In the genomic region with DNA sequence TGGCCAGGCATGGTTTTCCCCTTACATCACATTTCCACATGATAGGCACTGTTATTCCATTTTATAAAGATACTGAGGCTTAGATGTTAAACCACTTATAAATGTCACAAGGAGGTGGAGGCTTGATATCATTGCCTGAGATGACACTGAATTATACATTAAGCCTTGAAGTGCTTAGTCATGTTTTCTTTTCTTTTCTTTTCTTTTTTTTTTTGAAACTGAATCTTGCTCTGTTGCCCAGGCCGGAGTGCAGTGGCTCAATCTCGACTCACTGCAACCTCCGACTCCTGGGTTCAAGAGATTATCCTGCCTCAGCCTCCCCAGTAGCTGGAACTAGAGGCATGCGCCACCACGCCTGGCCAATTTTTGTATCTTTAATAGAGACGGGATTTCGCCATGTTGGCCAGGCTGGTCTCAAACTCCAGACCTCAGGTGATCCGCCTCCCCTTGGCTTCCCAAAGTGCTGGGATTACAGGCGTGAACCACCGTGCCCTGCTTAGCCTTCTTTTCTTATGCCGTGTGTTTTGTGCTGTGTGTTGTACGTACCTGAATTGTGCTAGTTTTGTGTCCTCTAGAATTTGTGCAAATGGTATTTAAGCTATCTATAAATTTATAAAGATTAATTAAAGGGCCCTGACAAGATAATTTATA, we compare ENCODE assay signal across 8 cellular contexts. TPM values are rescaled to one million over a fixed set of nuclear protein-coding genes. Genes with fewer than 3 reads are reported as not detected.
A peak's percentile ranks its signal among the peaks of the same experiment; 100 is the strongest.
DNase-seq lines count a peak whose midpoint lies in the region; ATAC-seq, FAIRE-seq and TF ChIP-seq lines count a peak whose summit lies in the region.

No MANE protein-coding gene starts in this region.

- POLR2A ChIA-PET in GM12878 (lab: Charles Lee) = interaction anchor here (0.6 kb wide), 1 partner anchor 566 kb away, joined by 3 read pairs; no protein-coding TSS in a partner anchor

- CTCF ChIA-PET in GM12878 (lab: Yijun Ruan, JAX) = interaction anchor here (1.2 to 1.8 kb wide), 2 partner anchors 21 to 24 kb away, joined by 3 to 11 read pairs; no protein-coding TSS in a partner anchor

- H3K36me3 ChIP-seq in left ventricle myocardium inferior = peaks cover 12% of the 10 kb centered on the region
- peaks cover 0 to 8% of the 10 kb centered on the region in 2 experiments; a peak in 1 of 4 replicates for H3K36me3 ChIP-seq in GM12878 (ENCODE audit: control insufficient read depth in 2 of 2, insufficient read depth in 2 of 2, low read length in 1 of 2)
- H3K36me3 ChIP-seq in urinary bladder (ENCODE audit: insufficient read depth) = no peaks in the 10 kb centered on the region

- FAIRE-seq in GM12878 (lab: Jason Lieb, UNC) = no peak

- 88% methylated on average over 12 of the region's 12 CpGs for WGBS in GM12878 (ENCODE audit: insufficient coverage, insufficient replicate concordance, low lambda C conversion rate, missing lambda C conversion rate)
- 88% methylated on average over 12 of the region's 12 CpGs for WGBS in urinary bladder

- peak overlapping the region; percentile 99 for H3K9ac ChIP-seq in GM12878 (ENCODE audit: control insufficient read depth, insufficient read depth, low read length)

- DNase-seq in left ventricle myocardium inferior (no peak), Right ventricle myocardium superior (no peak), GM12878 (ENCODE audit: low read depth, low spot score) (no peak), memory B cell (ENCODE audit: low spot score in 2 of 2) (no peak), RKO (ENCODE audit: low spot score) (no peak)

- ATAC-seq in Right ventricle myocardium superior (ENCODE audit: poor library complexity) (no peak), GM12878 (no peak), memory B cell (ENCODE audit: low read depth) (no peak), GM18861 (IDR thresholded peaks at IDR 0.05; ENCODE audit: unreplicated experiment) (no peak), GM19328 (IDR thresholded peaks at IDR 0.05; ENCODE audit: unreplicated experiment) (no peak)

- in situ Hi-C loops in GM12878 (cut with MboI) = no loop called here

- no peak for TF ChIP-seq CTCF in left ventricle myocardium inferior (IDR thresholded peaks at IDR 0.05; ENCODE audit: borderline replicate concordance)
- no peak for TF ChIP-seq CTCF in GM12878 (IDR thresholded peaks at IDR 0.05 in 2 of 3, conservative IDR thresholded peaks at IDR 0.05 in 1 of 3; ENCODE audit: control insufficient read depth in 2 of 3, extremely low read depth in 1 of 3, insufficient read depth in 1 of 3, low read depth in 3 of 3, low read length in 3 of 3)

- peaks cover 33% of the 10 kb centered on the region for H3K79me2 ChIP-seq in GM12878 (ENCODE audit: control insufficient read depth, insufficient read depth, low read length)

- no peak for TF ChIP-seq RAD21 in GM12878 (IDR thresholded peaks at IDR 0.05; ENCODE audit: insufficient read depth, low read depth, low read length)

- peak overlapping the region; percentile 72 for H3K4me2 ChIP-seq in GM12878 (ENCODE audit: control insufficient read depth, insufficient read depth)

- no peak for TF ChIP-seq POLR2A in GM12878 (IDR thresholded peaks at IDR 0.05; ENCODE audit: low read depth, low read length)

- H3K27me3 ChIP-seq in left ventricle myocardium inferior (ENCODE audit: low read depth) (no peaks in the 10 kb centered on the region), GM12878 (replicated peaks in 1 of 2; ENCODE audit: control insufficient read depth in 2 of 2, insufficient read depth in 2 of 2, low read length in 1 of 2) (no peaks in the 10 kb centered on the region)

- H3K27ac ChIP-seq in left ventricle myocardium inferior (replicated peaks) (no peak overlapping the region), GM12878 (ENCODE audit: control insufficient read depth, insufficient read depth) (peak overlapping the region; percentile 100), urinary bladder (ENCODE audit: low read depth) (peak overlapping the region; percentile 25)

- SMC1A ChIA-PET in GM12878 (lab: Charles Lee; ENCODE audit: uncharacterized antibody, unreplicated experiment) = interaction anchor here (1.5 to 2.3 kb wide), 2 partner anchors 10 to 24 kb away, joined by 4 to 6 read pairs; partner anchors contain the start of gene CORO7

- peaks cover 6% of the 10 kb centered on the region for H3K36me3 Mint-ChIP-seq in memory B cell

- H2AFZ ChIP-seq in GM12878 (ENCODE audit: control insufficient read depth, low read depth, low read length) = no peak overlapping the region

- peak overlapping the region; percentile 98 for H3K27ac Mint-ChIP-seq in memory B cell

- H3K9me3 Mint-ChIP-seq in memory B cell = no peaks in the 10 kb centered on the region

- H3K4me1 Mint-ChIP-seq in memory B cell = peaks cover 21% of the 10 kb centered on the region

- H3K9me3 ChIP-seq in left ventricle myocardium inferior (replicated peaks) (no peaks in the 10 kb centered on the region), GM12878 (replicated peaks; ENCODE audit: control insufficient read depth, insufficient read depth, low read length) (no peaks in the 10 kb centered on the region)

- no peak for TF ChIP-seq EP300 in GM12878 (IDR thresholded peaks at IDR 0.05; ENCODE audit: borderline replicate concordance in 1 of 2, control insufficient read depth in 1 of 2, low read depth in 2 of 2, low read length in 2 of 2)

- RAD21 ChIA-PET in GM12878 (lab: Charles Lee; ENCODE audit: unreplicated experiment) = interaction anchor here (3.2 kb wide), 1 partner anchor 24 kb away, joined by 9 read pairs; no protein-coding TSS in a partner anchor

- no peaks in the 10 kb centered on the region for H3K27me3 Mint-ChIP-seq in memory B cell

- H3K4me1 ChIP-seq in left ventricle myocardium inferior (peaks cover 31% of the 10 kb centered on the region), GM12878 (ENCODE audit: control insufficient read depth, insufficient read depth, low read length) (no peaks in the 10 kb centered on the region), urinary bladder (ENCODE audit: insufficient read depth) (no peaks in the 10 kb centered on the region)

- intact Hi-C loops in left ventricle myocardium inferior (cut with micrococcal nuclease) (no loop called here), Right ventricle myocardium superior (cut with DNase I) (no loop called here), GM12878 (cut with micrococcal nuclease; ENCODE audit: unreplicated experiment) (loop anchor here (5.0 to 10.0 kb wide), 2 partner anchors 45 to 188 kb away; partner anchors contain the start of genes NMRAL1 and UBALD1)

- peak overlapping the region; percentile 92 for H3K4me3 Mint-ChIP-seq in memory B cell

- H4K20me1 ChIP-seq in GM12878 (ENCODE audit: control insufficient read depth, insufficient read depth) = no peaks in the 10 kb centered on the region

- H3K4me3 ChIP-seq in left ventricle myocardium inferior = peak overlapping the region; percentile 91
- peak overlapping the region; percentile 92 for H3K4me3 ChIP-seq in GM12878
- H3K4me3 ChIP-seq in urinary bladder (ENCODE audit: low read depth, low read length) = peak overlapping the region; percentile 73

- BruUV-seq in GM12878 (replicated peaks; lab: Mats Ljungman, UMichigan) = no TSS peak

RNA-seq across cellular contexts. Expression of gene DNAJA3, which starts 1.2 kb away (rescaled TPM):
- 74.2 TPM for total RNA-seq in left ventricle myocardium inferior
- total RNA-seq in Right ventricle myocardium superior = 76.8 TPM
- 60.1 and 70.0 TPM in 2 replicates for total RNA-seq in GM12878 (2013; cell fraction: nucleolus; rRNA removed)
- total RNA-seq in GM12878 (2014; rRNA removed) = 76.3 and 83.5 TPM in 2 replicates
- 51.7 and 55.6 TPM in 2 replicates for total RNA-seq in GM12878 (2014; rRNA removed; fragmentation: Illumina TruSeq; extraction: Trizol)
- 56.4 and 65.9 TPM in 2 replicates for total RNA-seq in GM12878 (2021)
- polyA plus RNA-seq in GM12878 (2011; ENCODE audit: low read depth) = 14.5 TPM
- polyA plus RNA-seq in GM12878 (2011; rRNA removed) = 40.8 and 43.1 TPM in 2 replicates
- 45.7 and 57.3 TPM in 2 replicates for polyA plus RNA-seq in GM12878 (2011; cell fraction: cytosol; rRNA removed)
- 77.1 and 83.1 TPM in 2 replicates for polyA plus RNA-seq in GM12878 (2011; cell fraction: nucleus; rRNA removed)
- 26.9 and 35.4 TPM in 2 replicates for polyA plus RNA-seq in GM12878 (2012)
- polyA plus RNA-seq in GM12878 (2014; fragmentation: Illumina TruSeq; extraction: Trizol) = 29.4 and 51.3 TPM in 2 replicates
- 10 to 100 TPM in 1 of 2 experiments, 1 to 10 TPM in 1; 8.4 to 20.4 TPM for polyA plus RNA-seq in GM12878 (2014; fragmentation: Nextera tagmentation; extraction: Ambion mirVana)
- polyA plus RNA-seq in GM12878 (2014; rRNA removed) = 77.4 and 80.1 TPM in 2 replicates
- polyA plus RNA-seq in GM12878 (2016; fragmentation: Nextera tagmentation; extraction: Ambion mirVana) = 100 to 1,000 TPM; 124 to 141 TPM
- 27.5 and 30.2 TPM in 2 replicates for polyA minus RNA-seq in GM12878 (2011; rRNA and poly(A)+ RNA removed)
- 12.6 and 13.5 TPM in 2 replicates for polyA minus RNA-seq in GM12878 (2011; cell fraction: cytosol; rRNA and poly(A)+ RNA removed)
- polyA minus RNA-seq in GM12878 (2011; cell fraction: nucleus; rRNA and poly(A)+ RNA removed) = 21.3 and 42.6 TPM in 2 replicates
- total RNA-seq in urinary bladder = 33.5 TPM
- 38.4 TPM for polyA plus RNA-seq in urinary bladder

RNA-seq across cellular contexts. Expression of gene CORO7, which starts 10.5 kb away (rescaled TPM):
- total RNA-seq in left ventricle myocardium inferior (12.5 TPM), Right ventricle myocardium superior (11.6 TPM), GM12878 (2014; rRNA removed) (43.2 and 56.5 TPM in 2 replicates), GM12878 (2014; rRNA removed; fragmentation: Illumina TruSeq; extraction: Trizol) (18.9 and 19.0 TPM in 2 replicates), GM12878 (2021) (89.2 and 91.7 TPM in 2 replicates), urinary bladder (13.7 TPM)
- 187 and 203 TPM in 2 replicates for total RNA-seq in GM12878 (2013; cell fraction: nucleolus; rRNA removed)
- polyA plus RNA-seq in GM12878 (2011; ENCODE audit: low read depth) = 17.8 TPM
- polyA plus RNA-seq in GM12878 (2011; rRNA removed) (11.9 and 40.0 TPM in 2 replicates), GM12878 (2014; fragmentation: Illumina TruSeq; extraction: Trizol) (6.0 and 17.2 TPM in 2 replicates), GM12878 (2014; fragmentation: Nextera tagmentation; extraction: Ambion mirVana) (under 1 TPM; 0.64 to 0.84 TPM), GM12878 (2014; rRNA removed) (65.8 and 76.0 TPM in 2 replicates), GM12878 (2016; fragmentation: Nextera tagmentation; extraction: Ambion mirVana) (10 to 100 TPM; 47.4 to 49.1 TPM), urinary bladder (15.6 TPM)
- 37.9 and 44.2 TPM in 2 replicates for polyA plus RNA-seq in GM12878 (2011; cell fraction: cytosol; rRNA removed)
- polyA plus RNA-seq in GM12878 (2011; cell fraction: nucleus; rRNA removed) = 362 and 561 TPM in 2 replicates
- polyA plus RNA-seq in GM12878 (2012) = 49.8 and 53.5 TPM in 2 replicates
- 32.8 and 55.7 TPM in 2 replicates for polyA minus RNA-seq in GM12878 (2011; rRNA and poly(A)+ RNA removed)
- polyA minus RNA-seq in GM12878 (2011; cell fraction: cytosol; rRNA and poly(A)+ RNA removed) = 61.5 and 64.5 TPM in 2 replicates
- polyA minus RNA-seq in GM12878 (2011; cell fraction: nucleus; rRNA and poly(A)+ RNA removed) = 68.3 and 121 TPM in 2 replicates

RNA-seq across cellular contexts. Expression of gene NMRAL1, which starts 47.6 kb away (rescaled TPM):
- 21.9 TPM for total RNA-seq in left ventricle myocardium inferior
- total RNA-seq in Right ventricle myocardium superior = 24.9 TPM
- 33.4 and 44.6 TPM in 2 replicates for total RNA-seq in GM12878 (2013; cell fraction: nucleolus; rRNA removed)
- total RNA-seq in GM12878 (2014; rRNA removed) = 69.7 and 74.8 TPM in 2 replicates
- 41.6 and 52.5 TPM in 2 replicates for total RNA-seq in GM12878 (2014; rRNA removed; fragmentation: Illumina TruSeq; extraction: Trizol)
- 66.0 and 72.4 TPM in 2 replicates for total RNA-seq in GM12878 (2021)
- polyA plus RNA-seq in GM12878 (2011; ENCODE audit: low read depth) = 30.3 TPM
- polyA plus RNA-seq in GM12878 (2011; rRNA removed) = 19.9 and 33.7 TPM in 2 replicates
- 84.5 and 92.5 TPM in 2 replicates for polyA plus RNA-seq in GM12878 (2011; cell fraction: cytosol; rRNA removed)
- polyA plus RNA-seq in GM12878 (2011; cell fraction: nucleus; rRNA removed) = 54.1 and 72.8 TPM in 2 replicates
- polyA plus RNA-seq in GM12878 (2012) = 39.9 and 42.7 TPM in 2 replicates
- polyA plus RNA-seq in GM12878 (2014; fragmentation: Illumina TruSeq; extraction: Trizol) = 14.9 and 36.5 TPM in 2 replicates
- 10 to 100 TPM in 1 of 2 experiments, 1 to 10 TPM in 1; 4.8 to 11.2 TPM for polyA plus RNA-seq in GM12878 (2014; fragmentation: Nextera tagmentation; extraction: Ambion mirVana)
- polyA plus RNA-seq in GM12878 (2014; rRNA removed) = 74.2 and 74.4 TPM in 2 replicates
- polyA plus RNA-seq in GM12878 (2016; fragmentation: Nextera tagmentation; extraction: Ambion mirVana) = 100 to 1,000 TPM in 1 of 2 experiments, 10 to 100 TPM in 1; 84.1 to 102 TPM
- polyA minus RNA-seq in GM12878 (2011; rRNA and poly(A)+ RNA removed) = 32.2 and 58.4 TPM in 2 replicates
- 16.3 and 19.1 TPM in 2 replicates for polyA minus RNA-seq in GM12878 (2011; cell fraction: cytosol; rRNA and poly(A)+ RNA removed)
- 9.1 and 22.4 TPM in 2 replicates for polyA minus RNA-seq in GM12878 (2011; cell fraction: nucleus; rRNA and poly(A)+ RNA removed)
- total RNA-seq in urinary bladder = 25.2 TPM
- 48.2 TPM for polyA plus RNA-seq in urinary bladder

RNA-seq across cellular contexts. Expression of gene HMOX2, which starts 49.4 kb away (rescaled TPM):
- total RNA-seq in left ventricle myocardium inferior (115 TPM), Right ventricle myocardium superior (125 TPM), GM12878 (2014; rRNA removed) (58.9 and 61.9 TPM in 2 replicates), GM12878 (2014; rRNA removed; fragmentation: Illumina TruSeq; extraction: Trizol) (47.7 and 51.2 TPM in 2 replicates), GM12878 (2021) (53.3 and 56.2 TPM in 2 replicates), urinary bladder (27.9 TPM)
- total RNA-seq in GM12878 (2013; cell fraction: nucleolus; rRNA removed) = 23.0 and 24.2 TPM in 2 replicates
- 19.3 TPM for polyA plus RNA-seq in GM12878 (2011; ENCODE audit: low read depth)
- polyA plus RNA-seq in GM12878 (2011; rRNA removed) (50.4 and 56.7 TPM in 2 replicates), GM12878 (2014; fragmentation: Illumina TruSeq; extraction: Trizol) (47.8 and 61.5 TPM in 2 replicates), GM12878 (2014; fragmentation: Nextera tagmentation; extraction: Ambion mirVana) (10 to 100 TPM; 26.4 to 37.7 TPM), GM12878 (2014; rRNA removed) (70.6 and 70.8 TPM in 2 replicates), GM12878 (2016; fragmentation: Nextera tagmentation; extraction: Ambion mirVana) (100 to 1,000 TPM in 1 of 2 experiments, 10 to 100 TPM in 1; 85.7 to 111 TPM), urinary bladder (45.6 TPM)
- polyA plus RNA-seq in GM12878 (2011; cell fraction: cytosol; rRNA removed) = 66.7 and 89.0 TPM in 2 replicates
- polyA plus RNA-seq in GM12878 (2011; cell fraction: nucleus; rRNA removed) = 39.7 and 44.0 TPM in 2 replicates
- 29.2 and 32.3 TPM in 2 replicates for polyA plus RNA-seq in GM12878 (2012)
- polyA minus RNA-seq in GM12878 (2011; rRNA and poly(A)+ RNA removed) = 53.3 and 62.8 TPM in 2 replicates
- polyA minus RNA-seq in GM12878 (2011; cell fraction: cytosol; rRNA and poly(A)+ RNA removed) = 14.0 and 16.1 TPM in 2 replicates
- 10.4 and 24.4 TPM in 2 replicates for polyA minus RNA-seq in GM12878 (2011; cell fraction: nucleus; rRNA and poly(A)+ RNA removed)

RNA-seq across cellular contexts. Expression of gene VASN, which starts 55.2 kb away (rescaled TPM):
- total RNA-seq in left ventricle myocardium inferior = 5.5 TPM
- total RNA-seq in Right ventricle myocardium superior = 5.7 TPM
- total RNA-seq in GM12878 (2013; cell fraction: nucleolus; rRNA removed) = not detected in 2 replicates
- not detected in 2 replicates for total RNA-seq in GM12878 (2014; rRNA removed)
- total RNA-seq in GM12878 (2014; rRNA removed; fragmentation: Illumina TruSeq; extraction: Trizol) = not detected in 2 replicates
- 0.10 TPM in 1 of 2 replicates, not detected in the other for total RNA-seq in GM12878 (2021)
- 0.08 TPM for polyA plus RNA-seq in GM12878 (2011; ENCODE audit: low read depth)
- not detected in 2 replicates for polyA plus RNA-seq in GM12878 (2011; rRNA removed)
- not detected in 2 replicates for polyA plus RNA-seq in GM12878 (2011; cell fraction: cytosol; rRNA removed)
- polyA plus RNA-seq in GM12878 (2011; cell fraction: nucleus; rRNA removed) = not detected in 2 replicates
- 0.24 and 0.27 TPM in 2 replicates for polyA plus RNA-seq in GM12878 (2012)
- polyA plus RNA-seq in GM12878 (2014; fragmentation: Illumina TruSeq; extraction: Trizol) = not detected in 2 replicates
- polyA plus RNA-seq in GM12878 (2014; fragmentation: Nextera tagmentation; extraction: Ambion mirVana) = under 1 TPM in 1 of 2 experiments, not detected in 1; 0.02 TPM
- polyA plus RNA-seq in GM12878 (2014; rRNA removed) = not detected in 2 replicates
- under 1 TPM; 0.18 to 0.19 TPM for polyA plus RNA-seq in GM12878 (2016; fragmentation: Nextera tagmentation; extraction: Ambion mirVana)
- not detected in 2 replicates for polyA minus RNA-seq in GM12878 (2011; rRNA and poly(A)+ RNA removed)
- not detected in 2 replicates for polyA minus RNA-seq in GM12878 (2011; cell fraction: cytosol; rRNA and poly(A)+ RNA removed)
- not detected in 2 replicates for polyA minus RNA-seq in GM12878 (2011; cell fraction: nucleus; rRNA and poly(A)+ RNA removed)
- total RNA-seq in urinary bladder = 20.8 TPM
- 47.6 TPM for polyA plus RNA-seq in urinary bladder
